In genomic region chrX:1794586-1794985, GRCh38 we compare ENCODE assay signal across 9 cellular contexts.
"Had no signal": no experiment of that assay in that cellular context is flagged by ENCODE, and none has a peak within 500 bp of the region (broad histone marks: within the 10 kb centered on the region; RNA-seq: fewer than 3 reads in every experiment).

No MANE protein-coding gene starts in this region.

- DNase-seq: GM23248, GOT3, H7, HFFc6 had no signal

- H3K27ac ChIP-seq: GM23248, HL-60 had no signal

- H3K27ac Mint-ChIP-seq: HFFc6, IgD-negative memory B cell had no signal

- H3K36me3 Mint-ChIP-seq: IgD-negative memory B cell had no signal

- H3K36me3 ChIP-seq: HAP-1 had no signal

- H3K4me1 ChIP-seq: HAP-1 had no signal

- H2AFZ ChIP-seq: GM23248 had no signal

- H3K4me3 Mint-ChIP-seq: HFFc6, IgD-negative memory B cell had no signal

- H3K9me3 Mint-ChIP-seq: IgD-negative memory B cell had no signal

- H3K4me1 Mint-ChIP-seq: IgD-negative memory B cell had no signal

- H3K9ac ChIP-seq: GM23248 had no signal

- ATAC-seq: HCT116, HepG2 had no signal

- H3K9me3 ChIP-seq: HAP-1 had no signal

- H3K27me3 Mint-ChIP-seq: IgD-negative memory B cell had no signal

- H3K4me3 ChIP-seq: GM23248, HAP-1 had no signal
